Comparison of ENCODE assay signal across 16 cellular contexts in the genomic region with DNA sequence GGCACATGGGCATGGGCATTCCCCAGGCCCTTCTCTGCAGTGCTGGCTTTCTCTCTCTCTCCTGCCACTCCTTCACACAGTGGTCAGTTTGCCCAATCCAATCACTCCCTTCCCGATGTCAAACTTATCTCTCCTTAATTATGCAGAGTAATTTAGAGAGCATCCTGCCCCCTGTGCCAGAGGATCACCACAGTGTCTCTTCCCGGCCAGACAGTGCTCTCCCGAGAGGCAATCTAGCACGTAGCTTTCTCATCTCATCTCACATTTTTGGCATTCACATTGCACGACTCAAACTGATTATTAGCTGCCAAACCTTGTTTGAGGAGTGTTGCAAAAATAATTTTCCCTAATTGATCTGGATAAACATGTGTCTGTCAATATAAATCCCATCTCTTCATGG. TPM values are rescaled to one million over a fixed set of nuclear protein-coding genes. Genes with fewer than 3 reads are reported as not detected.
"Had no signal": no experiment of that assay in that cellular context is flagged by ENCODE, and none has a peak within 500 bp of the region (broad histone marks: within the 10 kb centered on the region; RNA-seq: fewer than 3 reads in every experiment).

No MANE protein-coding gene starts in this region.

- ATAC-seq: activated naive CD8-positive, alpha-beta T cell treated with anti-CD3 and anti-CD28 coated beads, Interleukin-2, amount 50 U/mL, for 24 hours had no signal

- H3K9me3 ChIP-seq: esophagus squamous epithelium, heart left ventricle, left lung, tibial artery, vagina had no signal

- H3K27me3 ChIP-seq: esophagus squamous epithelium, heart left ventricle, left lung, tibial artery, vagina had no signal

- H3K4me3 Mint-ChIP-seq: activated CD4-positive, alpha-beta T cell treated with anti-CD3 and anti-CD28 coated beads, Interleukin-2, amount 10 ng/mL, durations not matched to agents 24 days and 14 days; activated naive CD8-positive, alpha-beta T cell treated with anti-CD3 and anti-CD28 coated beads, Interleukin-2, amount 50 U/mL, for 24 hours; activated T-helper 1 cell treated with anti-CD3 and anti-CD28 coated beads, Interleukin-12 subunit alpha, Interleukin-12 subunit beta, Interleukin-2, Interleukin-4 antibody, amounts not matched to agents 30 ng/mL and 10 ng/mL and 1 ng/mL, durations not matched to agents 14 hours and 24 hours and 36 hours; memory B cell; T-helper 1 cell treated with Interleukin-12 subunit alpha and Interleukin-12 subunit beta and Interleukin-4 antibody, amounts not matched to agents 30 μg/mL and 1 μg/mL, for 36 hours; WTC11 had no signal

- H3K27me3 Mint-ChIP-seq: activated CD4-positive, alpha-beta T cell treated with anti-CD3 and anti-CD28 coated beads, Interleukin-2, amount 10 ng/mL, durations not matched to agents 24 days and 14 days; activated naive CD8-positive, alpha-beta T cell treated with anti-CD3 and anti-CD28 coated beads, Interleukin-2, amount 50 U/mL, for 24 hours had no signal

- H3K36me3 ChIP-seq: esophagus squamous epithelium, heart left ventricle, left lung, tibial artery, vagina had no signal

- H3K27ac ChIP-seq: left lung, vagina had no signal

- H3K36me3 Mint-ChIP-seq: memory B cell had no signal

- H3K27ac Mint-ChIP-seq: activated CD4-positive, alpha-beta T cell treated with anti-CD3 and anti-CD28 coated beads, Interleukin-2, amount 10 ng/mL, durations not matched to agents 24 days and 14 days; activated naive CD8-positive, alpha-beta T cell treated with anti-CD3 and anti-CD28 coated beads, Interleukin-2, amount 50 U/mL, for 24 hours; activated T-helper 1 cell treated with anti-CD3 and anti-CD28 coated beads, Interleukin-12 subunit alpha, Interleukin-12 subunit beta, Interleukin-2, Interleukin-4 antibody, amounts not matched to agents 30 ng/mL and 10 ng/mL and 1 ng/mL, durations not matched to agents 14 hours and 24 hours and 36 hours; memory B cell; T-helper 1 cell treated with Interleukin-12 subunit alpha and Interleukin-12 subunit beta and Interleukin-4 antibody, amounts not matched to agents 30 μg/mL and 1 μg/mL, for 36 hours; WTC11 had no signal

- DNase-seq: activated CD4-positive, alpha-beta T cell treated with anti-CD3 and anti-CD28 coated beads, Interleukin-2, amount 10 ng/mL, durations not matched to agents 24 days and 14 days; activated naive CD4-positive, alpha-beta T cell treated with Interleukin-2 at 50 U/mL for 16 hours; activated naive CD8-positive, alpha-beta T cell treated with anti-CD3 and anti-CD28 coated beads, Interleukin-2, amount 50 U/mL, for 24 hours; esophagus squamous epithelium; foreskin melanocyte; heart left ventricle; left lung; tibial artery had no signal

- H3K9me3 Mint-ChIP-seq: activated CD4-positive, alpha-beta T cell treated with anti-CD3 and anti-CD28 coated beads, Interleukin-2, amount 10 ng/mL, durations not matched to agents 24 days and 14 days; activated T-helper 1 cell treated with anti-CD3 and anti-CD28 coated beads, Interleukin-12 subunit alpha, Interleukin-12 subunit beta, Interleukin-2, Interleukin-4 antibody, amounts not matched to agents 30 ng/mL and 10 ng/mL and 1 ng/mL, durations not matched to agents 14 hours and 24 hours and 36 hours; memory B cell; T-helper 1 cell treated with Interleukin-12 subunit alpha and Interleukin-12 subunit beta and Interleukin-4 antibody, amounts not matched to agents 30 μg/mL and 1 μg/mL, for 36 hours had no signal

- H3K4me3 ChIP-seq: esophagus squamous epithelium, heart left ventricle, left lung, skin epidermis, tibial artery, vagina had no signal

- H3K4me1 Mint-ChIP-seq: activated CD4-positive, alpha-beta T cell treated with anti-CD3 and anti-CD28 coated beads, Interleukin-2, amount 10 ng/mL, durations not matched to agents 24 days and 14 days; activated naive CD8-positive, alpha-beta T cell treated with anti-CD3 and anti-CD28 coated beads, Interleukin-2, amount 50 U/mL, for 24 hours; memory B cell had no signal

RNA-seq across cellular contexts. Expression of a gene that starts 37.9 kb away (rescaled TPM):
- total RNA-seq: activated CD4-positive, alpha-beta T cell treated with anti-CD3 and anti-CD28 coated beads, Interleukin-2, amount 10 ng/mL, durations not matched to agents 24 days and 14 days; activated T-helper 1 cell treated with anti-CD3 and anti-CD28 coated beads, Interleukin-12 subunit alpha, Interleukin-12 subunit beta, Interleukin-2, Interleukin-4 antibody, amounts not matched to agents 30 ng/mL and 10 ng/mL and 1 ng/mL, durations not matched to agents 14 hours and 24 hours and 36 hours; astrocyte; renal cortical epithelial cell; vagina had no signal
